In genomic region chr1:99146129-99146848, GRCh38 we compare ENCODE assay signal across 21 cellular contexts.
DNase-seq lines count a peak whose midpoint lies in the region; ATAC-seq, FAIRE-seq and TF ChIP-seq lines count a peak whose summit lies in the region.
"Had no signal": no experiment of that assay in that cellular context is flagged by ENCODE, and none has a peak within 500 bp of the region (broad histone marks: within the 10 kb centered on the region; RNA-seq: fewer than 3 reads in every experiment).

No MANE protein-coding gene starts in this region.

- TF ChIP-seq POLR2A in K562 (conservative IDR thresholded peaks at IDR 0.05) = no peak

- DNase-seq in AG20443 (ENCODE audit: low spot score) = peak; percentile 7
- peak; percentile 100 for DNase-seq in DMS53 (lab: John Stamatoyannopoulos, UW)
- DNase-seq in NCI-H510A (lab: John Stamatoyannopoulos, UW) = peak; percentile 73
- DNase-seq in K562 (ENCODE audit: extremely low read depth in 1 of 4, low spot score in 3 of 4) = peak in 1 of 4 experiments; percentile 2
- DNase-seq in stimulated activated CD4-positive, alpha-beta T cell treated with anti-CD3 and anti-CD28 coated beads, Interleukin-4, amount 100 ng/mL, for 1 hour = no peak
- DNase-seq in AG08395 (ENCODE audit: low spot score) = no peak
- DNase-seq: activated CD8-positive, alpha-beta memory T cell treated with anti-CD3 and anti-CD28 coated beads for 24 hours; activated naive CD8-positive, alpha-beta T cell treated with anti-CD3 and anti-CD28 coated beads for 36 hours; AML-193; Caco-2; cortex of kidney; foreskin fibroblast; GF-D8; hippocampal formation; IMR-90; naive B cell; stimulated activated CD4-positive, alpha-beta T cell treated with anti-CD3 and anti-CD28 coated beads, Interleukin-4, amount 100 ng/mL, for 4 hours had no signal

- H3K79me2 ChIP-seq in K562 (ENCODE audit: control insufficient read depth, insufficient read depth, low read length) = no peaks in the 10 kb centered on the region

- no TSS peak for BruUV-seq in K562 (replicated peaks; lab: Mats Ljungman, UMichigan)

- H3K9me1 ChIP-seq in K562 (ENCODE audit: control insufficient read depth, insufficient read depth, low read length) = no peaks in the 10 kb centered on the region

- ATAC-seq in K562 = peak; percentile 38; the same call in 1 of the 3 replicates
- no peak for ATAC-seq in GM21786 (IDR thresholded peaks at IDR 0.05; ENCODE audit: unreplicated experiment)
- no peak for ATAC-seq in GM19023 (IDR thresholded peaks at IDR 0.05; ENCODE audit: unreplicated experiment)

- POLR2A ChIA-PET in K562 (lab: Yijun Ruan, JAX) = no interaction called here

- H3K9ac ChIP-seq in K562 (ENCODE audit: insufficient read depth in 1 of 2, low read depth in 2 of 2, low read length in 2 of 2) = peak overlapping the region in 1 of 2 experiments; percentile 14; a peak in 1 of 4 replicates

- under 1% methylated on average over 14 of the region's 15 CpGs for WGBS in K562 (ENCODE audit: insufficient coverage, low coverage, missing lambda C conversion rate)

- TF ChIP-seq CTCF in K562 (IDR thresholded peaks at IDR 0.05 in 2 of 3, conservative IDR thresholded peaks at IDR 0.05 in 1 of 3; ENCODE audit: insufficient read depth in 2 of 3, low read depth in 1 of 3, low read length in 3 of 3) = no peak

- H3K36me3 ChIP-seq in K562 (ENCODE audit: control insufficient read depth, insufficient read depth, low read length) = no peaks in the 10 kb centered on the region
- H3K36me3 ChIP-seq: SJSA1 had no signal

- no peaks in the 10 kb centered on the region for H4K20me1 ChIP-seq in K562 (replicated peaks; ENCODE audit: control insufficient read depth, insufficient read depth, low read length)

- TF ChIP-seq EP300 in K562 (IDR thresholded peaks at IDR 0.05; ENCODE audit: low read length) = no peak

- no peaks in the 10 kb centered on the region for H3K27me3 ChIP-seq in K562 (ENCODE audit: control insufficient read depth in 2 of 2, insufficient read depth in 2 of 2, low read length in 2 of 2)
- H3K27me3 ChIP-seq: SJSA1 had no signal

- peaks cover 0 to 3% of the 10 kb centered on the region in 2 experiments; a peak in 1 of 5 replicates for H3K4me1 ChIP-seq in K562 (replicated peaks in 1 of 2; ENCODE audit: control insufficient read depth in 2 of 2, insufficient read depth in 2 of 2, low read length in 2 of 2)
- H3K4me1 ChIP-seq: Caco-2, SJSA1 had no signal

- H3K4me2 ChIP-seq in K562 (ENCODE audit: insufficient read depth, low read length) = no peak overlapping the region

- no peak for FAIRE-seq in K562 (lab: Jason Lieb, UNC)
- FAIRE-seq: GM12892 had no signal

- no peak overlapping the region for H3K4me3 ChIP-seq in K562
- H3K4me3 ChIP-seq: SJSA1 had no signal

- H2AFZ ChIP-seq in K562 (ENCODE audit: low read depth, low read length) = no peak overlapping the region

- CTCF ChIA-PET in K562 (lab: Yijun Ruan, JAX; ENCODE audit: low intra/inter-chr PET ratio) = no interaction called here

- in situ Hi-C loops in K562 (cut with MboI) = no loop called here

- TF ChIP-seq RAD21 in K562 (CRISPR knock-in tag; conservative IDR thresholded peaks at IDR 0.05 in 1 of 2, IDR thresholded peaks at IDR 0.05 in 1 of 2) = no peak

- intact Hi-C loops in K562 (cut with micrococcal nuclease) = no loop called here

- no peaks in the 10 kb centered on the region for H3K9me3 ChIP-seq in K562 (replicated peaks; ENCODE audit: control insufficient read depth, insufficient read depth, low read depth, low read length)
- H3K9me3 ChIP-seq: Caco-2, SJSA1 had no signal

- no peak overlapping the region for H3K27ac ChIP-seq in K562 (ENCODE audit: extremely low read depth, low read depth, low read length)
- H3K27ac ChIP-seq: SJSA1 had no signal

TF ChIP-seq in K562, 482 proteins besides CTCF, POLR2A, EP300 and RAD21:
- no peak for TF ChIP-seq ZBTB34 (CRISPR knock-in tag; IDR thresholded peaks at IDR 0.05)

Comparison
In these comparisons a context has a peak if more than half of its experiments do, and no peak if none do; other contexts are left out.
1. DNase-seq: peak in AG20443 (single experiment), DMS53 (single experiment) and NCI-H510A (single experiment); none in stimulated activated CD4-positive, alpha-beta T cell treated with anti-CD3 and anti-CD28 coated beads, Interleukin-4, amount 100 ng/mL, for 1 hour (single experiment) and AG08395 (single experiment).